ENCODE assay signal across 2 cellular contexts in the genomic region with DNA sequence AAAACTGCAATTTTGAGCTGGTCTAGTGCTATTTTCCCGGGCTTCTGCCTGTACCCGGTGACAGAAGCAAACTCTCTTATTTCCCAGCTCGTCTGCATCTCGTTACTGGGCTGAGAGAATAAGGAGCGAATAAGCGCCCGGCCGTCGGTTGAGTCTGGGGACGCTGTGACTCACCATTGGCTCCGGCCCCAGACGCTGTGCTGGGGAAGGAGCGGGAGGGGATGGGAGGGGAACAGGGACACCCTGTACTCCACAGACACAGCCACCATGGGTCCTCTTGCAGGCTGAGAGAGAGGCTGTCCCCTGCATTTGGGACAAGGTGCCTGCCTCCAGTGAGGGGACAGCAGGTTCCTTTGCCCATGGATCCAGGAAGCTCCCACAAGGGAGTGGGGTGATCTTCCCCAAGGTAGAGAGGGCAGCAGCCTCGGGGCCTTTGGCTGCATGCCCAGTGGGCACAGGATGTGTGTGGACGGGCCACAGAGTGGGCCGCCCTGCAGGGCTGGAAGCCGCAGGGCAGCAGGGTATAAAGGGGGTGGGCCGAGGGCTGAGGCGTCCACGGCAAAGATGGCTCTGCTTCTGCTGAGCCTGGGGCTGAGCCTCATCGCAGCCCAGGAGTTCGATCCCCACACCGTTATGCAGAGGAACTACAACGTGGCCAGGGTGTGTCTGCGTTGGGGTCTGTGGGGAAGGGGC.
TF ChIP-seq lines count a peak whose summit lies in the region.

A gene with protein sequence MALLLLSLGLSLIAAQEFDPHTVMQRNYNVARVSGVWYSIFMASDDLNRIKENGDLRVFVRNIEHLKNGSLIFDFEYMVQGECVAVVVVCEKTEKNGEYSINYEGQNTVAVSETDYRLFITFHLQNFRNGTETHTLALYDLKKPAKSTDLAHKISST (plus strand): TSS at position 552 of the 693 bp plus-strand sequence. CDS start 13 bp downstream, at position 565.

TF ChIP-seq in SK-N-SH, 30 proteins besides CTCF, POLR2A, EP300 and RAD21 (continued from another document):
- TF ChIP-seq, protein P1, sequence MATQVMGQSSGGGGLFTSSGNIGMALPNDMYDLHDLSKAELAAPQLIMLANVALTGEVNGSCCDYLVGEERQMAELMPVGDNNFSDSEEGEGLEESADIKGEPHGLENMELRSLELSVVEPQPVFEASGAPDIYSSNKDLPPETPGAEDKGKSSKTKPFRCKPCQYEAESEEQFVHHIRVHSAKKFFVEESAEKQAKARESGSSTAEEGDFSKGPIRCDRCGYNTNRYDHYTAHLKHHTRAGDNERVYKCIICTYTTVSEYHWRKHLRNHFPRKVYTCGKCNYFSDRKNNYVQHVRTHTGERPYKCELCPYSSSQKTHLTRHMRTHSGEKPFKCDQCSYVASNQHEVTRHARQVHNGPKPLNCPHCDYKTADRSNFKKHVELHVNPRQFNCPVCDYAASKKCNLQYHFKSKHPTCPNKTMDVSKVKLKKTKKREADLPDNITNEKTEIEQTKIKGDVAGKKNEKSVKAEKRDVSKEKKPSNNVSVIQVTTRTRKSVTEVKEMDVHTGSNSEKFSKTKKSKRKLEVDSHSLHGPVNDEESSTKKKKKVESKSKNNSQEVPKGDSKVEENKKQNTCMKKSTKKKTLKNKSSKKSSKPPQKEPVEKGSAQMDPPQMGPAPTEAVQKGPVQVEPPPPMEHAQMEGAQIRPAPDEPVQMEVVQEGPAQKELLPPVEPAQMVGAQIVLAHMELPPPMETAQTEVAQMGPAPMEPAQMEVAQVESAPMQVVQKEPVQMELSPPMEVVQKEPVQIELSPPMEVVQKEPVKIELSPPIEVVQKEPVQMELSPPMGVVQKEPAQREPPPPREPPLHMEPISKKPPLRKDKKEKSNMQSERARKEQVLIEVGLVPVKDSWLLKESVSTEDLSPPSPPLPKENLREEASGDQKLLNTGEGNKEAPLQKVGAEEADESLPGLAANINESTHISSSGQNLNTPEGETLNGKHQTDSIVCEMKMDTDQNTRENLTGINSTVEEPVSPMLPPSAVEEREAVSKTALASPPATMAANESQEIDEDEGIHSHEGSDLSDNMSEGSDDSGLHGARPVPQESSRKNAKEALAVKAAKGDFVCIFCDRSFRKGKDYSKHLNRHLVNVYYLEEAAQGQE (IDR thresholded peaks at IDR 0.05; ENCODE audit: low read depth, low read length) = no peak
- TF ChIP-seq, protein P2, sequence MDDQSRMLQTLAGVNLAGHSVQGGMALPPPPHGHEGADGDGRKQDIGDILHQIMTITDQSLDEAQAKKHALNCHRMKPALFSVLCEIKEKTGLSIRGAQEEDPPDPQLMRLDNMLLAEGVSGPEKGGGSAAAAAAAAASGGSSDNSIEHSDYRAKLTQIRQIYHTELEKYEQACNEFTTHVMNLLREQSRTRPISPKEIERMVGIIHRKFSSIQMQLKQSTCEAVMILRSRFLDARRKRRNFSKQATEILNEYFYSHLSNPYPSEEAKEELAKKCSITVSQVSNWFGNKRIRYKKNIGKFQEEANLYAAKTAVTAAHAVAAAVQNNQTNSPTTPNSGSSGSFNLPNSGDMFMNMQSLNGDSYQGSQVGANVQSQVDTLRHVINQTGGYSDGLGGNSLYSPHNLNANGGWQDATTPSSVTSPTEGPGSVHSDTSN (IDR thresholded peaks at IDR 0.05) = no peak
- TF ChIP-seq NFIC (IDR thresholded peaks at IDR 0.05; ENCODE audit: borderline replicate concordance) (no peak), TEAD4 (IDR thresholded peaks at IDR 0.05; ENCODE audit: borderline replicate concordance, insufficient read depth) (no peak), MXI1 (IDR thresholded peaks at IDR 0.05; ENCODE audit: low read depth, low read length) (no peak), EZH2phosphoT487 (IDR thresholded peaks at IDR 0.05; ENCODE audit: borderline replicate concordance, low read depth) (no peak), TAF1 (IDR thresholded peaks at IDR 0.05; ENCODE audit: borderline replicate concordance, low read depth, low read length) (no peak), GATA2 (CRISPR knock-in tag; IDR thresholded peaks at IDR 0.05) (no peak), NRF1 (IDR thresholded peaks at IDR 0.05; ENCODE audit: low read depth, low read length) (no peak), TCF12 (IDR thresholded peaks at IDR 0.05) (no peak), FOXM1 (IDR thresholded peaks at IDR 0.05; ENCODE audit: low read depth) (no peak), RFX5 (IDR thresholded peaks at IDR 0.05; ENCODE audit: low read length) (no peak), FOSL2 (IDR thresholded peaks at IDR 0.05; ENCODE audit: borderline replicate concordance, low read depth) (no peak)
- TF ChIP-seq, protein P3, sequence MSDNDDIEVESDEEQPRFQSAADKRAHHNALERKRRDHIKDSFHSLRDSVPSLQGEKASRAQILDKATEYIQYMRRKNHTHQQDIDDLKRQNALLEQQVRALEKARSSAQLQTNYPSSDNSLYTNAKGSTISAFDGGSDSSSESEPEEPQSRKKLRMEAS (IDR thresholded peaks at IDR 0.05; ENCODE audit: low read depth) = no peak

TF ChIP-seq in SK-N-SH treated with all-trans-retinoic acid at 6 μM for 48 hours, 23 proteins besides CTCF, POLR2A, EP300 and RAD21 (continued from another document):
- TF ChIP-seq, protein P4, sequence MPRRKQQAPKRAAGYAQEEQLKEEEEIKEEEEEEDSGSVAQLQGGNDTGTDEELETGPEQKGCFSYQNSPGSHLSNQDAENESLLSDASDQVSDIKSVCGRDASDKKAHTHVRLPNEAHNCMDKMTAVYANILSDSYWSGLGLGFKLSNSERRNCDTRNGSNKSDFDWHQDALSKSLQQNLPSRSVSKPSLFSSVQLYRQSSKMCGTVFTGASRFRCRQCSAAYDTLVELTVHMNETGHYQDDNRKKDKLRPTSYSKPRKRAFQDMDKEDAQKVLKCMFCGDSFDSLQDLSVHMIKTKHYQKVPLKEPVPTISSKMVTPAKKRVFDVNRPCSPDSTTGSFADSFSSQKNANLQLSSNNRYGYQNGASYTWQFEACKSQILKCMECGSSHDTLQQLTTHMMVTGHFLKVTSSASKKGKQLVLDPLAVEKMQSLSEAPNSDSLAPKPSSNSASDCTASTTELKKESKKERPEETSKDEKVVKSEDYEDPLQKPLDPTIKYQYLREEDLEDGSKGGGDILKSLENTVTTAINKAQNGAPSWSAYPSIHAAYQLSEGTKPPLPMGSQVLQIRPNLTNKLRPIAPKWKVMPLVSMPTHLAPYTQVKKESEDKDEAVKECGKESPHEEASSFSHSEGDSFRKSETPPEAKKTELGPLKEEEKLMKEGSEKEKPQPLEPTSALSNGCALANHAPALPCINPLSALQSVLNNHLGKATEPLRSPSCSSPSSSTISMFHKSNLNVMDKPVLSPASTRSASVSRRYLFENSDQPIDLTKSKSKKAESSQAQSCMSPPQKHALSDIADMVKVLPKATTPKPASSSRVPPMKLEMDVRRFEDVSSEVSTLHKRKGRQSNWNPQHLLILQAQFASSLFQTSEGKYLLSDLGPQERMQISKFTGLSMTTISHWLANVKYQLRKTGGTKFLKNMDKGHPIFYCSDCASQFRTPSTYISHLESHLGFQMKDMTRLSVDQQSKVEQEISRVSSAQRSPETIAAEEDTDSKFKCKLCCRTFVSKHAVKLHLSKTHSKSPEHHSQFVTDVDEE (CRISPR knock-in tag; IDR thresholded peaks at IDR 0.05) = no peak
- TF ChIP-seq CSDC2 (CRISPR knock-in tag; IDR thresholded peaks at IDR 0.05) (no peak), ARNTL (CRISPR knock-in tag; IDR thresholded peaks at IDR 0.05; ENCODE audit: borderline replicate concordance, low read depth) (no peak), PPARA (CRISPR knock-in tag; IDR thresholded peaks at IDR 0.05; ENCODE audit: borderline replicate concordance) (no peak), BACH2 (CRISPR knock-in tag; IDR thresholded peaks at IDR 0.05; ENCODE audit: borderline replicate concordance) (no peak), ZNF565 (CRISPR knock-in tag; conservative IDR thresholded peaks at IDR 0.05; ENCODE audit: low read depth) (no peak), RARB (CRISPR knock-in tag; IDR thresholded peaks at IDR 0.05) (no peak), ZFP30 (CRISPR knock-in tag; IDR thresholded peaks at IDR 0.05) (no peak), TOX (CRISPR knock-in tag; IDR thresholded peaks at IDR 0.05; ENCODE audit: borderline replicate concordance) (no peak)
- TF ChIP-seq, protein P5, sequence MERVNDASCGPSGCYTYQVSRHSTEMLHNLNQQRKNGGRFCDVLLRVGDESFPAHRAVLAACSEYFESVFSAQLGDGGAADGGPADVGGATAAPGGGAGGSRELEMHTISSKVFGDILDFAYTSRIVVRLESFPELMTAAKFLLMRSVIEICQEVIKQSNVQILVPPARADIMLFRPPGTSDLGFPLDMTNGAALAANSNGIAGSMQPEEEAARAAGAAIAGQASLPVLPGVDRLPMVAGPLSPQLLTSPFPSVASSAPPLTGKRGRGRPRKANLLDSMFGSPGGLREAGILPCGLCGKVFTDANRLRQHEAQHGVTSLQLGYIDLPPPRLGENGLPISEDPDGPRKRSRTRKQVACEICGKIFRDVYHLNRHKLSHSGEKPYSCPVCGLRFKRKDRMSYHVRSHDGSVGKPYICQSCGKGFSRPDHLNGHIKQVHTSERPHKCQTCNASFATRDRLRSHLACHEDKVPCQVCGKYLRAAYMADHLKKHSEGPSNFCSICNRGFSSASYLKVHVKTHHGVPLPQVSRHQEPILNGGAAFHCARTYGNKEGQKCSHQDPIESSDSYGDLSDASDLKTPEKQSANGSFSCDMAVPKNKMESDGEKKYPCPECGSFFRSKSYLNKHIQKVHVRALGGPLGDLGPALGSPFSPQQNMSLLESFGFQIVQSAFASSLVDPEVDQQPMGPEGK (CRISPR knock-in tag; IDR thresholded peaks at IDR 0.05; ENCODE audit: borderline replicate concordance) = no peak
